Comparison of ENCODE assay signal across 1 cellular context in genomic region chr3:141447391-141447790, GRCh38.
TF ChIP-seq lines count a peak whose summit lies in the region.

No MANE protein-coding gene starts in this region.

TF ChIP-seq in IMR-90, 13 proteins besides CTCF, POLR2A, EP300 and RAD21 (continued from another document):
- no peak for TF ChIP-seq ELK1 (IDR thresholded peaks at IDR 0.05; ENCODE audit: borderline replicate concordance, low read depth, low read length)
- no peak for TF ChIP-seq MAZ (IDR thresholded peaks at IDR 0.05; ENCODE audit: borderline replicate concordance, low read depth, low read length)
- TF ChIP-seq CEBPB (IDR thresholded peaks at IDR 0.05; ENCODE audit: low read depth, low read length) = no peak
- TF ChIP-seq MXI1 (IDR thresholded peaks at IDR 0.05; ENCODE audit: borderline replicate concordance, low read depth, low read length) = no peak
- TF ChIP-seq FOS (IDR thresholded peaks at IDR 0.05; ENCODE audit: low read depth, low read length) = no peak
- TF ChIP-seq RFX5 (IDR thresholded peaks at IDR 0.05; ENCODE audit: low read depth, low read length) = no peak
- no peak for TF ChIP-seq NFE2L2 (IDR thresholded peaks at IDR 0.05; ENCODE audit: low read depth, low read length)
- TF ChIP-seq SMC3 (IDR thresholded peaks at IDR 0.05; ENCODE audit: low read depth, low read length) = no peak
- TF ChIP-seq MAFK (IDR thresholded peaks at IDR 0.05; ENCODE audit: low read depth, low read length) = no peak
- no peak for TF ChIP-seq CHD1 (IDR thresholded peaks at IDR 0.05; ENCODE audit: low read depth, low read length)
- no peak for TF ChIP-seq USF2 (IDR thresholded peaks at IDR 0.05; ENCODE audit: low read depth, low read length)
